In the genomic region with DNA sequence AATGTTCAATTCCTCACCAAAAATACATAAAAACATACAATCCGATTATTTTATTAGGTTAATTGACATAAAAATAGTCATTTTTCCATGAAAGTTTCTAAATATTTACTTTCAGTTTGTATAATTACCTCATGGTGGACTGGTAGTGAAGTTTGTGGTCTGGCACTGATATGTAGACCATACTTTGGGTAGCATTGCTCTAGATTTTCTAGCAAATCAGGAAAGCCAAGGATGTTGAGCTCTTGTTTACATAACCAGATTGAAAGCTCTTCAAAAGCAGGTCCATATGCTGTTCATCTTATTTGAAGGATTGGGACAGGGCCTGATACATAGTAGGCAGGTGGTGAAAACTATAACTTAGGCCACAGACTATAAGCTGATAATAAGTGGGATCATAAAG, we compare ENCODE assay signal across 27 cellular contexts.
DNase-seq lines count a peak whose midpoint lies in the region; ATAC-seq, FAIRE-seq and TF ChIP-seq lines count a peak whose summit lies in the region.
"Had no signal": no experiment of that assay in that cellular context is flagged by ENCODE, and none has a peak within 500 bp of the region (broad histone marks: within the 10 kb centered on the region; RNA-seq: fewer than 3 reads in every experiment).

No MANE protein-coding gene starts in this region.

- no peak overlapping the region for H4K5ac ChIP-seq in IMR-90 (ENCODE audit: low read depth, low read length)

- no peak overlapping the region for H3K18ac ChIP-seq in IMR-90 (ENCODE audit: low read depth, low read length)
- H3K18ac ChIP-seq in mesenchymal stem cell (ENCODE audit: low read depth in 1 of 2, low read length in 2 of 2): no peak overlapping the region

- CTCF ChIA-PET in IMR-90 (lab: Yijun Ruan, JAX): interaction anchor here (0.5 kb wide), 1 partner anchor 368 kb away, joined by 4 read pairs; no protein-coding TSS in a partner anchor

- H3K79me1 ChIP-seq in IMR-90 (ENCODE audit: low read depth in 1 of 2, low read length in 2 of 2) (peaks cover 5 to 8% of the 10 kb centered on the region in 2 experiments; a peak in 3 of 4 replicates), mesenchymal stem cell (replicated peaks; ENCODE audit: low read length, poor library complexity, severe bottlenecking) (peaks cover 21% of the 10 kb centered on the region)

- no peak overlapping the region for H2BK20ac ChIP-seq in IMR-90 (ENCODE audit: low read depth, low read length)

- no peak for FAIRE-seq in astrocyte (lab: Jason Lieb, UNC)
- FAIRE-seq: islet of Langerhans had no signal

- peaks cover 8% of the 10 kb centered on the region for H3K4me1 Mint-ChIP-seq in astrocyte (ENCODE audit: low read depth, unreplicated experiment)
- no peaks in the 10 kb centered on the region for H3K4me1 Mint-ChIP-seq in activated T-helper 1 cell treated with anti-CD3 and anti-CD28 coated beads, Interleukin-12 subunit alpha, Interleukin-12 subunit beta, Interleukin-2, Interleukin-4 antibody, amounts not matched to agents 30 ng/mL and 10 ng/mL and 1 ng/mL, durations not matched to agents 14 hours and 24 hours and 36 hours (ENCODE audit: low read depth)

- H4K20me1 ChIP-seq in IMR-90 (ENCODE audit: insufficient read depth, low read length) (peaks cover 3% of the 10 kb centered on the region; the same call in 1 of the 2 replicates), astrocyte (ENCODE audit: insufficient read depth, low read length) (no peaks in the 10 kb centered on the region)

- H3K4me1 ChIP-seq in IMR-90 (ENCODE audit: control insufficient read depth, insufficient read depth, low read length) (peaks cover 2% of the 10 kb centered on the region), astrocyte (ENCODE audit: insufficient read depth, low read length) (no peaks in the 10 kb centered on the region), mesenchymal stem cell (ENCODE audit: control insufficient read depth, insufficient read depth, low read depth, low read length) (peaks cover 2% of the 10 kb centered on the region), ascending aorta (peaks cover 0 to 16% of the 10 kb centered on the region in 2 donors)

- H4K8ac ChIP-seq in IMR-90 (ENCODE audit: low read depth in 2 of 2, low read length in 2 of 2) (no peak overlapping the region), mesenchymal stem cell (ENCODE audit: low read length) (no peak overlapping the region)

- H3K27ac ChIP-seq in IMR-90 (ENCODE audit: insufficient read depth, low read length) (no peak overlapping the region), astrocyte (ENCODE audit: low read depth, low read length) (no peak overlapping the region), mesenchymal stem cell (ENCODE audit: low read length, poor library complexity, severe bottlenecking) (no peak overlapping the region), ascending aorta (peak overlapping the region in 1 of 2 donors; percentile 63)
- H3K27ac ChIP-seq: 22Rv1, upper lobe of left lung had no signal

- H3K4ac ChIP-seq in IMR-90 (ENCODE audit: low read depth, low read length) (no peak overlapping the region), mesenchymal stem cell (ENCODE audit: low read depth in 1 of 2, low read length in 2 of 2) (no peak overlapping the region)

- no peak for TF ChIP-seq POLR2A in IMR-90 (IDR thresholded peaks at IDR 0.05; ENCODE audit: low read depth, low read length)

- H3K14ac ChIP-seq in IMR-90 (replicated peaks; ENCODE audit: low read depth, low read length) (no peak overlapping the region), mesenchymal stem cell (ENCODE audit: low read length in 2 of 2) (no peak overlapping the region)

- H2BK5ac ChIP-seq in IMR-90 (ENCODE audit: low read depth, low read length, poor library complexity, severe bottlenecking) (no peak overlapping the region), mesenchymal stem cell (ENCODE audit: low read depth, low read length, poor library complexity, severe bottlenecking) (no peak overlapping the region)

- H2BK12ac ChIP-seq in mesenchymal stem cell (ENCODE audit: low read length in 2 of 2): no peak overlapping the region

- no peaks in the 10 kb centered on the region for H3K36me3 ChIP-seq in IMR-90 (ENCODE audit: control insufficient read depth, insufficient read depth, low read length)
- no peaks in the 10 kb centered on the region for H3K36me3 ChIP-seq in astrocyte (ENCODE audit: insufficient read depth, low read length)
- no peaks in the 10 kb centered on the region for H3K36me3 ChIP-seq in mesenchymal stem cell (ENCODE audit: control insufficient read depth in 1 of 2, insufficient read depth in 2 of 2, low read depth in 1 of 2, low read length in 2 of 2)
- H3K36me3 ChIP-seq in ascending aorta: no peaks in the 10 kb centered on the region
- H3K36me3 ChIP-seq: gastrocnemius medialis, upper lobe of left lung had no signal

- H3K4me3 Mint-ChIP-seq in astrocyte (ENCODE audit: unreplicated experiment): no peak overlapping the region
- H3K4me3 Mint-ChIP-seq in activated T-helper 1 cell treated with anti-CD3 and anti-CD28 coated beads, Interleukin-12 subunit alpha, Interleukin-12 subunit beta, Interleukin-2, Interleukin-4 antibody, amounts not matched to agents 30 ng/mL and 10 ng/mL and 1 ng/mL, durations not matched to agents 14 hours and 24 hours and 36 hours: no peak overlapping the region
- H3K4me3 Mint-ChIP-seq: natural killer cell treated with Interleukin-12 subunit alpha and Interleukin-12 subunit beta and Interleukin-15 and Interleukin-18, amount 100 ng/mL, for 72 hours had no signal

- no CpG with 5 or more reads among the region's 1 CpG for WGBS in IMR-90 (ENCODE audit: extremely low coverage in 2 of 2, insufficient read length in 1 of 2), 2 experiments
- WGBS in mesenchymal stem cell: no CpG with 5 or more reads among the region's 1 CpG

- no peaks in the 10 kb centered on the region for H3K27me3 ChIP-seq in IMR-90 (ENCODE audit: control insufficient read depth, insufficient read depth, low read length)
- no peaks in the 10 kb centered on the region for H3K27me3 ChIP-seq in astrocyte (ENCODE audit: insufficient read depth, low read length)
- H3K27me3 ChIP-seq in mesenchymal stem cell (ENCODE audit: control insufficient read depth in 1 of 2, insufficient read depth in 1 of 2, low read length in 2 of 2): no peaks in the 10 kb centered on the region
- no peaks in the 10 kb centered on the region for H3K27me3 ChIP-seq in ascending aorta
- H3K27me3 ChIP-seq: gastrocnemius medialis, upper lobe of left lung had no signal

- H3K4me3 ChIP-seq in IMR-90 (ENCODE audit: insufficient read depth, low read depth, low read length): no peak overlapping the region
- H3K4me3 ChIP-seq in astrocyte (ENCODE audit: insufficient read depth, low read depth, low read length): no peak overlapping the region
- no peak overlapping the region for H3K4me3 ChIP-seq in mesenchymal stem cell (ENCODE audit: insufficient read depth in 1 of 2, low read depth in 1 of 2, low read length in 2 of 2)
- H3K4me3 ChIP-seq in ascending aorta: no peak overlapping the region
- H3K4me3 ChIP-seq: gastrocnemius medialis, smooth muscle cell, upper lobe of left lung had no signal

- dilution Hi-C loops in IMR-90 (cut with HindIII; ENCODE audit: low sequenced_read_pairs, unreplicated experiment): no loop called here

- BruUV-seq in IMR-90 (replicated peaks; lab: Mats Ljungman, UMichigan): no TSS peak

- no peaks in the 10 kb centered on the region for H3K27me3 Mint-ChIP-seq in astrocyte (ENCODE audit: low read depth, unreplicated experiment)
- no peaks in the 10 kb centered on the region for H3K27me3 Mint-ChIP-seq in activated T-helper 1 cell treated with anti-CD3 and anti-CD28 coated beads, Interleukin-12 subunit alpha, Interleukin-12 subunit beta, Interleukin-2, Interleukin-4 antibody, amounts not matched to agents 30 ng/mL and 10 ng/mL and 1 ng/mL, durations not matched to agents 14 hours and 24 hours and 36 hours (ENCODE audit: insufficient read depth)
- H3K27me3 Mint-ChIP-seq: natural killer cell treated with Interleukin-12 subunit alpha and Interleukin-12 subunit beta and Interleukin-15 and Interleukin-18, amount 100 ng/mL, for 72 hours had no signal

- peaks cover 4% of the 10 kb centered on the region for H3K79me2 ChIP-seq in astrocyte (ENCODE audit: insufficient read depth, low read length)

- H2AK9ac ChIP-seq in IMR-90 (replicated peaks; ENCODE audit: low read depth, low read length, poor library complexity): no peak overlapping the region

- no peak overlapping the region for H2BK15ac ChIP-seq in IMR-90 (ENCODE audit: low read depth, low read length)
- H2BK15ac ChIP-seq in mesenchymal stem cell (ENCODE audit: low read depth, poor library complexity, severe bottlenecking): no peak overlapping the region

- H3K9me3 ChIP-seq in IMR-90 (ENCODE audit: control insufficient read depth, insufficient read depth, low read length): no peaks in the 10 kb centered on the region
- no peaks in the 10 kb centered on the region for H3K9me3 ChIP-seq in astrocyte (ENCODE audit: insufficient read depth, low read depth, low read length)
- no peaks in the 10 kb centered on the region for H3K9me3 ChIP-seq in mesenchymal stem cell (ENCODE audit: control insufficient read depth, low read length)
- no peaks in the 10 kb centered on the region for H3K9me3 ChIP-seq in ascending aorta
- H3K9me3 ChIP-seq: gastrocnemius medialis, upper lobe of left lung had no signal

- no peak overlapping the region for H3K56ac ChIP-seq in IMR-90 (ENCODE audit: extremely low read depth, insufficient read depth, low read length)

- no peak overlapping the region for H3K23ac ChIP-seq in IMR-90 (ENCODE audit: low read depth, low read length)
- no peak overlapping the region for H3K23ac ChIP-seq in mesenchymal stem cell (ENCODE audit: low read length in 2 of 2)

- no peak for TF ChIP-seq RAD21 in IMR-90 (IDR thresholded peaks at IDR 0.05; ENCODE audit: low read length)

- H3K9me3 Mint-ChIP-seq in astrocyte (ENCODE audit: unreplicated experiment): no peaks in the 10 kb centered on the region
- no peaks in the 10 kb centered on the region for H3K9me3 Mint-ChIP-seq in activated T-helper 1 cell treated with anti-CD3 and anti-CD28 coated beads, Interleukin-12 subunit alpha, Interleukin-12 subunit beta, Interleukin-2, Interleukin-4 antibody, amounts not matched to agents 30 ng/mL and 10 ng/mL and 1 ng/mL, durations not matched to agents 14 hours and 24 hours and 36 hours
- H3K9me3 Mint-ChIP-seq: natural killer cell treated with Interleukin-12 subunit alpha and Interleukin-12 subunit beta and Interleukin-15 and Interleukin-18, amount 100 ng/mL, for 72 hours had no signal

- no peak overlapping the region for H3K27ac Mint-ChIP-seq in astrocyte (ENCODE audit: unreplicated experiment)
- H3K27ac Mint-ChIP-seq in activated T-helper 1 cell treated with anti-CD3 and anti-CD28 coated beads, Interleukin-12 subunit alpha, Interleukin-12 subunit beta, Interleukin-2, Interleukin-4 antibody, amounts not matched to agents 30 ng/mL and 10 ng/mL and 1 ng/mL, durations not matched to agents 14 hours and 24 hours and 36 hours: no peak overlapping the region

- POLR2A ChIA-PET in IMR-90 (lab: Charles Lee; ENCODE audit: unreplicated experiment): no interaction called here

- intact Hi-C loops in IMR-90 (cut with micrococcal nuclease): no loop called here
- intact Hi-C loops in ascending aorta (cut with DNase I): no loop called here
- intact Hi-C loops in activated T-helper 1 cell treated with anti-CD3 and anti-CD28 coated beads, Interleukin-12 subunit alpha, Interleukin-12 subunit beta, Interleukin-2, Interleukin-4 antibody, amounts not matched to agents 30 ng/mL and 10 ng/mL and 1 ng/mL, durations not matched to agents 14 hours and 24 hours and 36 hours (cut with micrococcal nuclease): no loop called here

- H3K4me2 ChIP-seq in IMR-90 (ENCODE audit: low read depth, low read length) (no peak overlapping the region), astrocyte (ENCODE audit: low read length) (no peak overlapping the region), mesenchymal stem cell (ENCODE audit: low read length, poor library complexity, severe bottlenecking) (no peak overlapping the region)
- H3K4me2 ChIP-seq: smooth muscle cell had no signal

- H2BK120ac ChIP-seq in IMR-90 (ENCODE audit: low read depth, low read length) (no peak overlapping the region), mesenchymal stem cell (ENCODE audit: low read depth, low read length) (no peak overlapping the region)

- ATAC-seq in IMR-90 (ENCODE audit: low read depth) (peak; percentile 66), GM21515 (IDR thresholded peaks at IDR 0.05; ENCODE audit: unreplicated experiment) (no peak)
- ATAC-seq: gastrocnemius medialis; left ventricle myocardium superior; natural killer cell treated with Interleukin-12 subunit alpha and Interleukin-12 subunit beta and Interleukin-15 and Interleukin-18, amount 100 ng/mL, for 72 hours; Right ventricle myocardium inferior had no signal

- H2AFZ ChIP-seq in IMR-90 (replicated peaks; ENCODE audit: low read length, poor library complexity) (no peak overlapping the region), astrocyte (ENCODE audit: low read depth, low read length) (no peak overlapping the region), mesenchymal stem cell (ENCODE audit: low read depth, low read length) (no peak overlapping the region)

- H3K9ac ChIP-seq in IMR-90 (ENCODE audit: low read depth, low read length): no peak overlapping the region
- H3K9ac ChIP-seq in astrocyte (ENCODE audit: low read length): no peak overlapping the region
- H3K9ac ChIP-seq in mesenchymal stem cell (ENCODE audit: low read length): no peak overlapping the region

- in situ Hi-C loops in IMR-90 (cut with MboI; ENCODE audit: low sequenced_read_pairs): no loop called here

- peak; percentile 23 for DNase-seq in DMS53 (lab: John Stamatoyannopoulos, UW)
- DNase-seq in DMS53 treated with DMSO at 0.1 percent for 48 hours (lab: John Stamatoyannopoulos, UW; ENCODE audit: unreplicated experiment): no peak
- DNase-seq in IMR-90: peak; percentile 47
- DNase-seq in astrocyte (ENCODE audit: low read depth): peak; percentile 48
- peak; percentile 28 for DNase-seq in mesenchymal stem cell
- no peak for DNase-seq in ascending aorta (ENCODE audit: low spot score in 2 of 2)
- no peak for DNase-seq in activated T-helper 1 cell treated with anti-CD3 and anti-CD28 coated beads, Interleukin-12 subunit alpha, Interleukin-12 subunit beta, Interleukin-2, Interleukin-4 antibody, amounts not matched to agents 30 ng/mL and 10 ng/mL and 1 ng/mL, durations not matched to agents 14 hours and 24 hours and 36 hours (ENCODE audit: low spot score)
- DNase-seq: activated naive CD4-positive, alpha-beta T cell treated with anti-CD3 and anti-CD28 coated beads, Interleukin-2, amount 50 U/mL, for 16 hours; aorta; cerebellar nuclear complex; effector CD8-positive, alpha-beta T cell; EL; gastrocnemius medialis; GOT3; hypothalamus; left ventricle myocardium superior; MV-4-11; NCI-H146; NCI-H748 treated with DMSO at 0.1 percent for 48 hours; stimulated activated CD4-positive, alpha-beta T cell treated with anti-CD3 and anti-CD28 coated beads, Interleukin-2, amount 100 ng/mL, for 24 hours; upper lobe of left lung had no signal

- no peak for TF ChIP-seq CTCF in IMR-90 (conservative IDR thresholded peaks at IDR 0.05; ENCODE audit: low read depth, low read length)
- no peak for TF ChIP-seq CTCF in astrocyte (IDR thresholded peaks at IDR 0.05; ENCODE audit: insufficient read depth, low read depth, low read length)
- no peak for TF ChIP-seq CTCF in ascending aorta (IDR thresholded peaks at IDR 0.05)

- H2AK5ac ChIP-seq in IMR-90 (ENCODE audit: low read depth, low read length) (no peak overlapping the region), mesenchymal stem cell (ENCODE audit: low read length, severe bottlenecking) (no peak overlapping the region)

- H4K91ac ChIP-seq in IMR-90 (ENCODE audit: insufficient read depth, low read depth, low read length): no peak overlapping the region
- no peak overlapping the region for H4K91ac ChIP-seq in mesenchymal stem cell (ENCODE audit: low read length)

- no peaks in the 10 kb centered on the region for H3K36me3 Mint-ChIP-seq in astrocyte (ENCODE audit: low read depth, unreplicated experiment)
- no peaks in the 10 kb centered on the region for H3K36me3 Mint-ChIP-seq in activated T-helper 1 cell treated with anti-CD3 and anti-CD28 coated beads, Interleukin-12 subunit alpha, Interleukin-12 subunit beta, Interleukin-2, Interleukin-4 antibody, amounts not matched to agents 30 ng/mL and 10 ng/mL and 1 ng/mL, durations not matched to agents 14 hours and 24 hours and 36 hours (ENCODE audit: low read depth)
- H3K36me3 Mint-ChIP-seq: natural killer cell treated with Interleukin-12 subunit alpha and Interleukin-12 subunit beta and Interleukin-15 and Interleukin-18, amount 100 ng/mL, for 72 hours had no signal

- peaks cover 3% of the 10 kb centered on the region; the same call in 1 of the 2 replicates for H3K9me1 ChIP-seq in IMR-90 (ENCODE audit: insufficient read depth, low read length)

Comparison
In these comparisons a context has a peak if more than half of its experiments do, and no peak if none do; other contexts are left out.
1. DNase-seq: peak in DMS53 (single experiment), IMR-90 (single experiment), astrocyte (single experiment) and mesenchymal stem cell (single experiment); none in DMS53 treated with DMSO at 0.1 percent for 48 hours (single experiment), ascending aorta (0 of 2) and activated T-helper 1 cell treated with anti-CD3 and anti-CD28 coated beads, Interleukin-12 subunit alpha, Interleukin-12 subunit beta, Interleukin-2, Interleukin-4 antibody, amounts not matched to agents 30 ng/mL and 10 ng/mL and 1 ng/mL, durations not matched to agents 14 hours and 24 hours and 36 hours (single experiment).